ENCODE assay signal across 22 cellular contexts in genomic region chr3:15165061-15165460, GRCh38.
"Had no signal": no experiment of that assay in that cellular context is flagged by ENCODE, and none has a peak within 500 bp of the region (broad histone marks: within the 10 kb centered on the region; RNA-seq: fewer than 3 reads in every experiment).

No MANE protein-coding gene starts in this region.

- H3K36me3 ChIP-seq: neutrophil, pancreas, right lobe of liver, sigmoid colon, stomach, thoracic aorta, thyroid gland, transverse colon, upper lobe of right lung, uterus had no signal

- H3K4me3 ChIP-seq: pancreas, psoas muscle, right lobe of liver, sigmoid colon, stomach, thoracic aorta, thyroid gland, transverse colon, upper lobe of right lung, uterus had no signal

- DNase-seq: naive thymus-derived CD8-positive, alpha-beta T cell; nephron progenitor cell; nucleus accumbens; pancreas; psoas muscle; right cardiac atrium; right lobe of liver; sigmoid colon; small intestine; stimulated activated CD4-positive, alpha-beta T cell treated with anti-CD3 and anti-CD28 coated beads, Interleukin-15, amount 100 ng/mL, for 24 hours; stimulated activated CD4-positive, alpha-beta T cell treated with anti-CD3 and anti-CD28 coated beads, Interleukin-2, amount 100 ng/mL, for 24 hours; stimulated activated CD4-positive, alpha-beta T cell treated with anti-CD3 and anti-CD28 coated beads, Interleukin-2, amount 100 ng/mL, for 48 hours; stimulated activated CD4-positive, alpha-beta T cell treated with anti-CD3 and anti-CD28 coated beads, Interleukin-4, amount 100 ng/mL, for 24 hours; stimulated activated naive B cell treated with anti-CD40 and anti-IgM and Interleukin-4, amounts not matched to agents 10 μg/mL and 1 μg/mL and 100 μg/mL, for 72 hours; stimulated activated naive CD4-positive, alpha-beta T cell treated with Interleukin-2 at 50 U/mL for 16 hours; stomach; thyroid gland; transverse colon; upper lobe of right lung; uterus had no signal

- H3K9me3 ChIP-seq: neutrophil, pancreas, psoas muscle, right lobe of liver, sigmoid colon, stomach, thoracic aorta, thyroid gland, transverse colon, upper lobe of right lung, uterus had no signal

- H3K27ac ChIP-seq: neutrophil, pancreas, psoas muscle, right lobe of liver, sigmoid colon, stomach, thoracic aorta, thyroid gland, transverse colon, upper lobe of right lung, uterus had no signal

- H3K4me1 ChIP-seq: psoas muscle, right lobe of liver, sigmoid colon, stomach, thyroid gland, transverse colon, upper lobe of right lung, uterus had no signal

- H3K27me3 ChIP-seq: neutrophil, pancreas, right lobe of liver, sigmoid colon, stomach, thyroid gland, transverse colon, upper lobe of right lung, uterus had no signal
